Comparison of ENCODE assay signal across 1 cellular context in the genomic region with DNA sequence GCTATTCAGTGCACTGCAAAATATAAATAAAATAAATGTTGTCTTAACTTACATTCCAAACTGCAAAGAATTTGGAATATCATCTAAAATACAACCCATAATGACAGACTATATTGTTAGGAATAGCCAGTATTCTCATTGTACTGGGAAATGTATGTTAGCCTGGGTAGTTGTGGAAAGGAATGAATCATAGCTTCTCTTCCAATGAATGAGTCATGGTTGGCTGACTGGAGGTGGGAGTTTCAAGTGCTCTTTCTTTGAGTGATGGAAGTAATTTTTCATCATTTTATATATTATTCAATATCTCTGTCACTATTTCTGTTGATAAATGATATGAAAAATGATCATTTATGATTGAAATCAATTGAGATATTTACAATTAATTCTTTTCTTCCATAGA.
TF ChIP-seq lines count a peak whose summit lies in the region.

No MANE protein-coding gene starts in this region.

TF ChIP-seq in IMR-90, 13 proteins besides CTCF, POLR2A, EP300 and RAD21:
- no peak for TF ChIP-seq MAZ (IDR thresholded peaks at IDR 0.05; ENCODE audit: borderline replicate concordance, low read depth, low read length)
- TF ChIP-seq CHD1 (IDR thresholded peaks at IDR 0.05; ENCODE audit: low read depth, low read length), result no peak
- TF ChIP-seq, protein P1, sequence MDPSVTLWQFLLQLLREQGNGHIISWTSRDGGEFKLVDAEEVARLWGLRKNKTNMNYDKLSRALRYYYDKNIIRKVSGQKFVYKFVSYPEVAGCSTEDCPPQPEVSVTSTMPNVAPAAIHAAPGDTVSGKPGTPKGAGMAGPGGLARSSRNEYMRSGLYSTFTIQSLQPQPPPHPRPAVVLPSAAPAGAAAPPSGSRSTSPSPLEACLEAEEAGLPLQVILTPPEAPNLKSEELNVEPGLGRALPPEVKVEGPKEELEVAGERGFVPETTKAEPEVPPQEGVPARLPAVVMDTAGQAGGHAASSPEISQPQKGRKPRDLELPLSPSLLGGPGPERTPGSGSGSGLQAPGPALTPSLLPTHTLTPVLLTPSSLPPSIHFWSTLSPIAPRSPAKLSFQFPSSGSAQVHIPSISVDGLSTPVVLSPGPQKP (IDR thresholded peaks at IDR 0.05; ENCODE audit: borderline replicate concordance, low read depth, low read length), result no peak
- TF ChIP-seq RFX5 (IDR thresholded peaks at IDR 0.05; ENCODE audit: low read depth, low read length), result no peak
- no peak for TF ChIP-seq MXI1 (IDR thresholded peaks at IDR 0.05; ENCODE audit: borderline replicate concordance, low read depth, low read length)
- no peak for TF ChIP-seq RCOR1 (IDR thresholded peaks at IDR 0.05; ENCODE audit: insufficient replicate concordance, low read length)
- no peak for TF ChIP-seq FOS (IDR thresholded peaks at IDR 0.05; ENCODE audit: low read depth, low read length)
- no peak for TF ChIP-seq BHLHE40 (IDR thresholded peaks at IDR 0.05; ENCODE audit: low read depth, low read length)
- TF ChIP-seq SMC3 (IDR thresholded peaks at IDR 0.05; ENCODE audit: low read depth, low read length), result no peak
- no peak for TF ChIP-seq CEBPB (IDR thresholded peaks at IDR 0.05; ENCODE audit: low read depth, low read length)
